8 cellular contexts compared by ENCODE assay signal in the genomic region with DNA sequence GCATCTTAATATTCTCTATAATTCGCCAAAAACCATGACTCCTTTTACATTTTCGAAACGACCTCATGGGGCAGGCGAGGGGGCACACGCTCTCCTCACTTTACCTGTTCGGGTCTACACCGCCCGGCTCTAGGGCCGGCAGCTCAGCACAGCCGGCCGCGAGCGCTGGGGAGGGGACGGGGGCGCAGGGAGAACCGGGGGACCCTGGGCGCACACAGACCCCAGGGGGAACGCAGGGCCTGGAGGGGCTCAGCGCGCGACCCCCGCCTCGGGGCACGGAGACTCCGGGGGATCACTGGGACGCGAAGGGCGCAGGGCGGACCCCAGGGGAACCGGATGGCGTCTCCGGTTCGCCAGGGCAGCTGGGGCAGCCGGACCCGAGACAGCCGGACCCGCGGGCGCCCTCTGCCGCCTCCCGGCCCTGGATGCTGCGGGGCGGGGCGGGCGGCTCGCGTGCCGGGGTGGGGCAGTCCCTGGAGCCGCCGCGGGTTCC. TPM values are rescaled to one million over a fixed set of nuclear protein-coding genes. Genes with fewer than 3 reads are reported as not detected.
DNase-seq lines count a peak whose midpoint lies in the region; ATAC-seq and TF ChIP-seq lines count a peak whose summit lies in the region.

A gene (plus strand): TSS at position 482 of the 493 bp plus-strand sequence. CDS start 22,189 bp downstream, outside the sequence.

- H3K36me3 ChIP-seq in RWPE2 (ENCODE audit: low read depth) (no peaks in the 10 kb centered on the region), brain microvascular endothelial cell (replicated peaks) (peaks cover 3% of the 10 kb centered on the region)

- TF ChIP-seq CTCF in Calu3 (IDR thresholded peaks at IDR 0.05; ENCODE audit: unreplicated experiment) (no peak), RWPE2 (IDR thresholded peaks at IDR 0.05; ENCODE audit: poor library complexity, severe bottlenecking) (peak; percentile 88), brain microvascular endothelial cell (IDR thresholded peaks at IDR 0.05; ENCODE audit: low read depth, low read length, missing control alignments) (peak; percentile 49)

- DNase-seq in Calu3, result peak; percentile 85
- DNase-seq in RWPE2 (ENCODE audit: low spot score), result peak; percentile 73
- DNase-seq in brain microvascular endothelial cell, result peak; percentile 40
- no peak for DNase-seq in immature natural killer cell
- DNase-seq in stimulated activated CD4-positive, alpha-beta T cell treated with anti-CD3 and anti-CD28 coated beads, Interleukin-2, amount 100 ng/mL, for 24 hours, result peak; percentile 66 to 79

- no peaks in the 10 kb centered on the region for H3K9me3 ChIP-seq in RWPE2 (ENCODE audit: severe bottlenecking)

- intact Hi-C loops in Calu3 (cut with micrococcal nuclease; ENCODE audit: unreplicated experiment), result no loop called here

- H3K4me1 ChIP-seq in RWPE2 (ENCODE audit: insufficient read depth, poor library complexity, severe bottlenecking), result no peaks in the 10 kb centered on the region

- H3K4me3 ChIP-seq in RWPE2 (ENCODE audit: severe bottlenecking) (peak within 1 kb of the TSS; percentile 44), brain microvascular endothelial cell (ENCODE audit: low read depth, low read length) (peak within 1 kb of the TSS; percentile 64)

- H3K4me1 Mint-ChIP-seq in Calu3 (ENCODE audit: low read depth, unreplicated experiment) (peaks cover 8% of the 10 kb centered on the region), immature natural killer cell (peaks cover 0 to 3% of the 10 kb centered on the region in 2 donors)

- H3K27ac ChIP-seq in RWPE2 (ENCODE audit: poor library complexity, severe bottlenecking), result no peak within 1 kb of the TSS
- peak within 1 kb of the TSS; percentile 57 for H3K27ac ChIP-seq in brain microvascular endothelial cell

- H3K9me3 Mint-ChIP-seq in Calu3 (ENCODE audit: low read depth, unreplicated experiment) (no peaks in the 10 kb centered on the region), immature natural killer cell (no peaks in the 10 kb centered on the region)

- H3K27ac Mint-ChIP-seq in Calu3 (ENCODE audit: unreplicated experiment) (no peak within 1 kb of the TSS), immature natural killer cell (no peak within 1 kb of the TSS)

- peaks cover 18% of the 10 kb centered on the region for H3K36me3 Mint-ChIP-seq in Calu3 (ENCODE audit: insufficient read depth, unreplicated experiment)
- no peaks in the 10 kb centered on the region for H3K36me3 Mint-ChIP-seq in immature natural killer cell

- ATAC-seq in GM19395 (IDR thresholded peaks at IDR 0.05; ENCODE audit: unreplicated experiment) (peak; percentile 44), HG03439 (IDR thresholded peaks at IDR 0.05; ENCODE audit: unreplicated experiment) (peak; percentile 39), RWPE2 (ENCODE audit: low read depth) (peak; percentile 66), GM18870 (IDR thresholded peaks at IDR 0.05; ENCODE audit: unreplicated experiment) (no peak)

- peaks cover 39% of the 10 kb centered on the region for H3K27me3 ChIP-seq in RWPE2 (ENCODE audit: insufficient read depth, poor library complexity, severe bottlenecking)
- peaks cover 4% of the 10 kb centered on the region for H3K27me3 ChIP-seq in brain microvascular endothelial cell (replicated peaks)

- CTCF ChIA-PET in Calu3 (lab: Charles Lee), result interaction anchor here (0.6 to 1.5 kb wide), 3 partner anchors 13 to 110 kb away, joined by 3 to 5 read pairs (median 3); no protein-coding TSS in a partner anchor

- BruUV-seq in Calu3 (replicated peaks; lab: Mats Ljungman, UMichigan), result no TSS peak

- in situ Hi-C loops in brain microvascular endothelial cell (cut with HindIII; ENCODE audit: low pct_ligation_motif_present, low sequenced_read_pairs), result no loop called here

- H3K4me3 Mint-ChIP-seq in Calu3 (ENCODE audit: low read depth, unreplicated experiment) (peak within 1 kb of the TSS; percentile 64), immature natural killer cell (peak within 1 kb of the TSS in 3 of 5 donors; percentile 41 to 57 (median 53))

- H3K27me3 Mint-ChIP-seq in Calu3 (ENCODE audit: unreplicated experiment) (peaks cover 14% of the 10 kb centered on the region), immature natural killer cell (ENCODE audit: low read depth in 3 of 3) (peaks cover 2 to 12% (median 11%) of the 10 kb centered on the region in 3 donors)

RNA-seq across cellular contexts. Expression of the gene that starts here (rescaled TPM):
- total RNA-seq in Calu3 (2022), result 1.3 TPM in 2 replicates
- under 1 TPM in 1 of 3 donors, not detected in 2; 0.16 TPM for polyA plus RNA-seq in immature natural killer cell

Comparison
In these comparisons a context has a peak if more than half of its experiments do, and no peak if none do; other contexts are left out.
1. DNase-seq: peak in Calu3 (single experiment), RWPE2 (single experiment), brain microvascular endothelial cell (single experiment) and stimulated activated CD4-positive, alpha-beta T cell treated with anti-CD3 and anti-CD28 coated beads, Interleukin-2, amount 100 ng/mL, for 24 hours (2 of 2); none in immature natural killer cell (0 of 3).